In genomic region chr17:75878174-75878998, GRCh38 we compare ENCODE assay signal across 8 cellular contexts. TPM values are rescaled to one million over a fixed set of nuclear protein-coding genes. Genes with fewer than 3 reads are reported as not detected.
DNase-seq lines count a peak whose midpoint lies in the region; ATAC-seq and TF ChIP-seq lines count a peak whose summit lies in the region.

TSS of gene TRIM47 (minus strand) at chr17:75878581. CDS start at chr17:75878548, 33 bp downstream.

- peak within 1 kb of the TSS; percentile 89 for H3K4me3 Mint-ChIP-seq in activated CD4-positive, alpha-beta memory T cell treated with anti-CD3 and anti-CD28 coated beads for 36 hours
- H3K4me3 Mint-ChIP-seq in naive thymus-derived CD4-positive, alpha-beta T cell = peak within 1 kb of the TSS; percentile 83 to 99 (median 90)

- TF ChIP-seq POLR2A in vagina (IDR thresholded peaks at IDR 0.05) = peak; percentile 61 to 92

- TF ChIP-seq CTCF in fibroblast of pulmonary artery (IDR thresholded peaks at IDR 0.05; ENCODE audit: low read length, missing control alignments) (peak; percentile 28), vagina (IDR thresholded peaks at IDR 0.05) (no peak)

- H3K27ac Mint-ChIP-seq in activated CD4-positive, alpha-beta memory T cell treated with anti-CD3 and anti-CD28 coated beads for 36 hours = peak within 1 kb of the TSS; percentile 92
- peak within 1 kb of the TSS; percentile 67 to 97 (median 89) for H3K27ac Mint-ChIP-seq in naive thymus-derived CD4-positive, alpha-beta T cell

- H3K4me1 Mint-ChIP-seq in activated CD4-positive, alpha-beta memory T cell treated with anti-CD3 and anti-CD28 coated beads for 36 hours (ENCODE audit: low read depth) = peaks cover 29% of the 10 kb centered on the region
- H3K4me1 Mint-ChIP-seq in naive thymus-derived CD4-positive, alpha-beta T cell = peaks cover 24 to 54% (median 47%) of the 10 kb centered on the region in 7 donors

- H3K9me3 ChIP-seq in naive thymus-derived CD4-positive, alpha-beta T cell (ENCODE audit: control insufficient read depth in 2 of 3, low read length in 3 of 3) = no peaks in the 10 kb centered on the region
- no peaks in the 10 kb centered on the region for H3K9me3 ChIP-seq in vagina

- no peaks in the 10 kb centered on the region for H3K27me3 ChIP-seq in naive thymus-derived CD4-positive, alpha-beta T cell (ENCODE audit: control insufficient read depth in 2 of 2, insufficient read depth in 2 of 2, low read length in 2 of 2)
- H3K27me3 ChIP-seq in vagina = no peaks in the 10 kb centered on the region

- H3K36me3 Mint-ChIP-seq in activated CD4-positive, alpha-beta memory T cell treated with anti-CD3 and anti-CD28 coated beads for 36 hours = peaks cover 3% of the 10 kb centered on the region
- H3K36me3 Mint-ChIP-seq in naive thymus-derived CD4-positive, alpha-beta T cell = peaks cover 0 to 2% (median 0%) of the 10 kb centered on the region in 5 donors

- peak within 1 kb of the TSS; percentile 70 for H3K27ac ChIP-seq in naive thymus-derived CD4-positive, alpha-beta T cell (ENCODE audit: low read depth, low read length)
- H3K27ac ChIP-seq in vagina = peak within 1 kb of the TSS; percentile 99

- H3K9me3 Mint-ChIP-seq in activated CD4-positive, alpha-beta memory T cell treated with anti-CD3 and anti-CD28 coated beads for 36 hours = no peaks in the 10 kb centered on the region
- H3K9me3 Mint-ChIP-seq in naive thymus-derived CD4-positive, alpha-beta T cell = no peaks in the 10 kb centered on the region

- DNase-seq in G401 (ENCODE audit: low spot score) = peak; percentile 20
- peak; percentile 55 for DNase-seq in HT1080 (ENCODE audit: low read depth)
- DNase-seq in activated CD4-positive, alpha-beta memory T cell treated with anti-CD3 and anti-CD28 coated beads for 36 hours = peak; percentile 37
- DNase-seq in fibroblast of pulmonary artery (ENCODE audit: low read depth) = peak; percentile 77
- peak in 1 of 9 donors; percentile 46 for DNase-seq in naive thymus-derived CD4-positive, alpha-beta T cell
- no peak for DNase-seq in vagina (ENCODE audit: extremely low spot score in 2 of 2)
- no peak for DNase-seq in stimulated activated CD4-positive, alpha-beta T cell treated with anti-CD3 and anti-CD28 coated beads, Interleukin-2, amount 100 ng/mL, for 48 hours
- no peak for DNase-seq in stimulated activated CD4-positive, alpha-beta T cell treated with anti-CD3 and anti-CD28 coated beads, Interleukin-4, amount 100 ng/mL, for 24 hours

- peaks cover 20 to 26% of the 10 kb centered on the region in 2 donors for H3K4me1 ChIP-seq in naive thymus-derived CD4-positive, alpha-beta T cell (ENCODE audit: control insufficient read depth in 2 of 2, insufficient read depth in 2 of 2, low read length in 2 of 2)
- peaks cover 43% of the 10 kb centered on the region for H3K4me1 ChIP-seq in vagina

- peak; percentile 18 for ATAC-seq in naive thymus-derived CD4-positive, alpha-beta T cell

- POLR2A ChIA-PET in activated CD4-positive, alpha-beta memory T cell treated with anti-CD3 and anti-CD28 coated beads for 36 hours (lab: Charles Lee) = interaction anchor here (0.7 to 2.0 kb wide), 4 partner anchors 14 to 519 kb away, joined by 3 to 13 read pairs (median 4); partner anchors contain the start of genes ACOX1, TEN1 and TRIM65
- POLR2A ChIA-PET in naive thymus-derived CD4-positive, alpha-beta T cell (lab: Charles Lee) = interaction anchor here (0.8 to 20.0 kb wide), 9 partner anchors 18 to 101 kb away, joined by 3 to 354 read pairs (median 5); partner anchors contain the start of genes MRPL38, TRIM65, UNC13D and UNK

- H3K4me3 ChIP-seq in fibroblast of pulmonary artery (replicated peaks; ENCODE audit: low read depth, low read length) (peak within 1 kb of the TSS; percentile 90), vagina (peak within 1 kb of the TSS; percentile 66 to 83)
- peak within 1 kb of the TSS; percentile 74 for H3K4me3 ChIP-seq in naive thymus-derived CD4-positive, alpha-beta T cell (ENCODE audit: low read length)

- H3K27me3 Mint-ChIP-seq in activated CD4-positive, alpha-beta memory T cell treated with anti-CD3 and anti-CD28 coated beads for 36 hours = no peaks in the 10 kb centered on the region
- H3K27me3 Mint-ChIP-seq in naive thymus-derived CD4-positive, alpha-beta T cell = peaks cover 0 to 28% (median 0%) of the 10 kb centered on the region in 5 donors

- intact Hi-C loops in activated CD4-positive, alpha-beta memory T cell treated with anti-CD3 and anti-CD28 coated beads for 36 hours (cut with micrococcal nuclease) = no loop called here
- intact Hi-C loops in naive thymus-derived CD4-positive, alpha-beta T cell (cut with micrococcal nuclease) = loop anchor here in 1 of 2 donors (1.0 kb wide), 1 partner anchor 22 kb away; no protein-coding TSS in a partner anchor
- intact Hi-C loops in vagina (cut with DNase I) = loop anchor here (10.0 kb wide), 1 partner anchor 114 kb away; the partner anchor contains the start of gene GALK1

- in situ Hi-C loops in G401 (cut with HindIII; ENCODE audit: low sequenced_read_pairs) = no loop called here

- no peaks in the 10 kb centered on the region for H3K36me3 ChIP-seq in naive thymus-derived CD4-positive, alpha-beta T cell (ENCODE audit: control insufficient read depth in 2 of 3, insufficient read depth in 3 of 3, low read length in 3 of 3)
- H3K36me3 ChIP-seq in vagina = peaks cover 0 to 22% of the 10 kb centered on the region in 2 donors

- CTCF ChIA-PET in activated CD4-positive, alpha-beta memory T cell treated with anti-CD3 and anti-CD28 coated beads for 36 hours (lab: Charles Lee) = interaction anchor here (0.7 to 11.0 kb wide), 14 partner anchors 10 to 339 kb away, joined by 3 to 111 read pairs (median 4); partner anchors contain the start of genes CDK3 and TRIM65
- CTCF ChIA-PET in naive thymus-derived CD4-positive, alpha-beta T cell (lab: Charles Lee) = interaction anchor here (0.6 to 3.5 kb wide), 6 partner anchors 12 to 403 kb away, joined by 3 to 20 read pairs (median 6); partner anchors contain the start of gene TRIM65

RNA-seq across cellular contexts. Expression of gene TRIM47, which starts in this region (rescaled TPM):
- 2.1 and 2.7 TPM in 2 replicates for total RNA-seq in G401 (2014; rRNA removed; shearing (Covaris generic))
- total RNA-seq in HT1080 (2014; rRNA removed; shearing (Covaris generic)) = 22.7 and 26.6 TPM in 2 replicates
- polyA plus RNA-seq in HT1080 (2015; cell fraction: cytosol; rRNA removed) = 9.6 and 12.6 TPM in 2 replicates
- polyA plus RNA-seq in HT1080 (2015; cell fraction: nucleus; rRNA removed) = 13.6 and 17.1 TPM in 2 replicates
- total RNA-seq in activated CD4-positive, alpha-beta memory T cell treated with anti-CD3 and anti-CD28 coated beads for 36 hours = 10 to 100 TPM; 18.5 to 19.5 TPM
- 10 to 100 TPM in 1 of 5 experiments, 1 to 10 TPM in 4; 2.5 to 25.6 (median 8.7) TPM for total RNA-seq in naive thymus-derived CD4-positive, alpha-beta T cell
- 1 to 10 TPM; 6.3 to 7.7 TPM for polyA plus RNA-seq in naive thymus-derived CD4-positive, alpha-beta T cell
- total RNA-seq in vagina = 63.3 TPM

Comparison
In these comparisons a context has a peak if more than half of its experiments do, and no peak if none do; other contexts are left out.
1. DNase-seq: peak in G401 (single experiment), HT1080 (single experiment), activated CD4-positive, alpha-beta memory T cell treated with anti-CD3 and anti-CD28 coated beads for 36 hours (single experiment) and fibroblast of pulmonary artery (single experiment); none in vagina (0 of 2), stimulated activated CD4-positive, alpha-beta T cell treated with anti-CD3 and anti-CD28 coated beads, Interleukin-2, amount 100 ng/mL, for 48 hours (0 of 2) and stimulated activated CD4-positive, alpha-beta T cell treated with anti-CD3 and anti-CD28 coated beads, Interleukin-4, amount 100 ng/mL, for 24 hours (single experiment).
2. Peak in every context shown above with its lines, with median percentiles within 50 percentile points of each other: H3K4me3 ChIP-seq.